ENCODE assay signal across 14 cellular contexts in the genomic region with DNA sequence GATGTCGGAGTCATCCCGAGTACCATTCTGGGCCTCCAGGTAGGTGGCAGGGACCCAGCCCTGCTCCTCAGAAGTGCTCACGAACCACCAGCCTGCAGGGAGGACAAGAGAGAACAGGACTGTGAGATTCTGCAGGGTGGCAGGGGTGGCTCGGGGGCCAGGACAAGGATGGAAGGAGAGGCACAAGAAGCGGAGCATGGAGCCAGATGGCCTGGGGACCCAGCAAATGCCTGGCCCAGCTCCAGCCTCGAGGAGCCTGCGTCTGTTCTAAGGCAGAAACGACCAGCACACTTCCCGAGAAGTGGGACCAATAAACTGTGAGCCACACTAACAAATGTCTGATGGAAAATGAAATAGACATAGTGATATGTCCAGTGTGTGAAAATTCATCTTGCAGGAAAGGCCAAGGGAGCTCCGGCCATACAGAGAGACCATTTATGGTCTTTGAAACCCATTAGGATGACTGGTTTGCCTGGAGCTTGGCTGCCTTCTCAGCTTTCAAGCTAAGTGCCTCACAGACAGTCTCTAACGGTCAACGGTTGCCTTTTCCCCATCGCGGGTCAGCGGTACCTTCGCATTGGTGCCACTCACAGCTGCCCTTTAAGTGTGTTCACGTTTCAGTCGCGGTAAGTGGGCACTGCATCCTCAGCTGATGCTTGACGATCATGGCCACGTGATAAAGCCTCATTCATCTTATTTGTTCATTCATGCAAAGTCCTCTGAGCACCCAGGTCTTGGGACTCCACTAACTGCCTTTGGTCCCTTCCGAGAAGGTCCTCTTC.
"Had no signal": no experiment of that assay in that cellular context is flagged by ENCODE, and none has a peak within 500 bp of the region (broad histone marks: within the 10 kb centered on the region; RNA-seq: fewer than 3 reads in every experiment).

No MANE protein-coding gene starts in this region.

- H3K9me3 Mint-ChIP-seq: activated CD4-positive, alpha-beta memory T cell treated with anti-CD3 and anti-CD28 coated beads, Interleukin-2, amount 10 ng/mL, durations not matched to agents 7 days and 5 days; activated T-cell treated with anti-CD3 and anti-CD28 coated beads, Interleukin-2, amount 50 U/mL, for 24 hours; mesothelial cell of epicardium; stimulated activated naive B cell treated with anti-CD40 and anti-IgM and Interleukin-4, amounts not matched to agents 10 μg/mL and 1 μg/mL and 100 μg/mL, for 72 hours had no signal

- H3K27me3 Mint-ChIP-seq: activated CD4-positive, alpha-beta memory T cell treated with anti-CD3 and anti-CD28 coated beads, Interleukin-2, amount 10 ng/mL, durations not matched to agents 7 days and 5 days; activated T-cell treated with anti-CD3 and anti-CD28 coated beads, Interleukin-2, amount 50 U/mL, for 24 hours; stimulated activated naive B cell treated with anti-CD40 and anti-IgM and Interleukin-4, amounts not matched to agents 10 μg/mL and 1 μg/mL and 100 μg/mL, for 72 hours had no signal

- H3K27ac ChIP-seq: gastroesophageal sphincter, heart right ventricle, pancreas, transverse colon had no signal

- H3K4me1 ChIP-seq: pancreas had no signal

- H3K36me3 ChIP-seq: pancreas had no signal

- DNase-seq: activated CD4-positive, alpha-beta memory T cell treated with anti-CD3 and anti-CD28 coated beads, Interleukin-2, amount 10 ng/mL, durations not matched to agents 7 days and 5 days; activated CD4-positive, alpha-beta T cell treated with anti-CD3 and anti-CD28 coated beads for 4 hours; activated naive CD4-positive, alpha-beta T cell treated with anti-CD3 and anti-CD28 coated beads, Interleukin-2, amount 50 U/mL, for 16 hours; activated T-cell treated with anti-CD3 and anti-CD28 coated beads, Interleukin-2, amount 50 U/mL, for 24 hours; heart right ventricle; left cardiac atrium; stimulated activated naive B cell treated with anti-CD40 and anti-IgM and Interleukin-4, amounts not matched to agents 10 μg/mL and 1 μg/mL and 100 μg/mL, for 72 hours; T-helper 2 cell; transverse colon had no signal

- H3K9me3 ChIP-seq: gastroesophageal sphincter, heart right ventricle, pancreas, transverse colon had no signal

- H3K27ac Mint-ChIP-seq: activated CD4-positive, alpha-beta memory T cell treated with anti-CD3 and anti-CD28 coated beads, Interleukin-2, amount 10 ng/mL, durations not matched to agents 7 days and 5 days; activated T-cell treated with anti-CD3 and anti-CD28 coated beads, Interleukin-2, amount 50 U/mL, for 24 hours; mesothelial cell of epicardium; stimulated activated naive B cell treated with anti-CD40 and anti-IgM and Interleukin-4, amounts not matched to agents 10 μg/mL and 1 μg/mL and 100 μg/mL, for 72 hours had no signal

- H3K27me3 ChIP-seq: dorsolateral prefrontal cortex, gastroesophageal sphincter, heart right ventricle, pancreas, transverse colon had no signal

- H3K4me3 ChIP-seq: dorsolateral prefrontal cortex, gastroesophageal sphincter, heart right ventricle, lung, pancreas, transverse colon had no signal

- H3K4me1 Mint-ChIP-seq: mesothelial cell of epicardium; stimulated activated naive B cell treated with anti-CD40 and anti-IgM and Interleukin-4, amounts not matched to agents 10 μg/mL and 1 μg/mL and 100 μg/mL, for 72 hours had no signal

- ATAC-seq: gastroesophageal sphincter; heart right ventricle; left cardiac atrium; pancreas; stimulated activated naive B cell treated with anti-CD40 and anti-IgM and Interleukin-4, amounts not matched to agents 10 μg/mL and 1 μg/mL and 100 μg/mL, for 72 hours had no signal

- H3K4me3 Mint-ChIP-seq: activated CD4-positive, alpha-beta memory T cell treated with anti-CD3 and anti-CD28 coated beads, Interleukin-2, amount 10 ng/mL, durations not matched to agents 7 days and 5 days; activated T-cell treated with anti-CD3 and anti-CD28 coated beads, Interleukin-2, amount 50 U/mL, for 24 hours; mesothelial cell of epicardium; stimulated activated naive B cell treated with anti-CD40 and anti-IgM and Interleukin-4, amounts not matched to agents 10 μg/mL and 1 μg/mL and 100 μg/mL, for 72 hours had no signal
